ENCODE assay signal across 1 cellular context in genomic region chr1:225561675-225562074, GRCh38.
TF ChIP-seq lines count a peak whose summit lies in the region.

No MANE protein-coding gene starts in this region.

TF ChIP-seq in WTC11, 78 proteins besides CTCF, POLR2A, EP300 and RAD21 (continued from another document):
- TF ChIP-seq HMGXB4 (CRISPR knock-in tag; IDR thresholded peaks at IDR 0.05), result no peak
- TF ChIP-seq ZNF425 (CRISPR knock-in tag; conservative IDR thresholded peaks at IDR 0.05), result no peak
- no peak for TF ChIP-seq ESRRA (CRISPR knock-in tag; IDR thresholded peaks at IDR 0.05; ENCODE audit: borderline replicate concordance)
- TF ChIP-seq RORB (CRISPR knock-in tag; IDR thresholded peaks at IDR 0.05), result no peak
- no peak for TF ChIP-seq E2F4 (CRISPR knock-in tag; IDR thresholded peaks at IDR 0.05; ENCODE audit: borderline replicate concordance, low read depth)
- TF ChIP-seq CBFB (CRISPR knock-in tag; IDR thresholded peaks at IDR 0.05; ENCODE audit: low read depth), result no peak
- no peak for TF ChIP-seq MXD4 (CRISPR knock-in tag; IDR thresholded peaks at IDR 0.05; ENCODE audit: borderline replicate concordance)
- no peak for TF ChIP-seq OVOL2 (CRISPR knock-in tag; IDR thresholded peaks at IDR 0.05; ENCODE audit: borderline replicate concordance)
- no peak for TF ChIP-seq ATF2 (CRISPR knock-in tag; IDR thresholded peaks at IDR 0.05; ENCODE audit: borderline replicate concordance, low read depth)
- no peak for TF ChIP-seq ARID4B (CRISPR knock-in tag; IDR thresholded peaks at IDR 0.05; ENCODE audit: borderline replicate concordance)
- TF ChIP-seq GABPB1 (CRISPR knock-in tag; IDR thresholded peaks at IDR 0.05), result no peak
- TF ChIP-seq ZNF232 (CRISPR knock-in tag; IDR thresholded peaks at IDR 0.05), result no peak
